ENCODE assay signal across 1 cellular context in genomic region chr5:36305571-36306326, GRCh38.
TF ChIP-seq lines count a peak whose summit lies in the region.

No MANE protein-coding gene starts in this region.

TF ChIP-seq in H1, 55 proteins besides CTCF, POLR2A, EP300 and RAD21:
- TF ChIP-seq KDM5A (IDR thresholded peaks at IDR 0.05; ENCODE audit: low read length) (no peak), TAF1 (IDR thresholded peaks at IDR 0.05; ENCODE audit: low read depth, low read length) (no peak), FOSL1 (IDR thresholded peaks at IDR 0.05; ENCODE audit: insufficient read depth, low read depth, low read length) (no peak), CREB1 (IDR thresholded peaks at IDR 0.05) (no peak), POU5F1 (IDR thresholded peaks at IDR 0.05; ENCODE audit: low read depth, low read length) (no peak), KDM1A (IDR thresholded peaks at IDR 0.05; ENCODE audit: borderline replicate concordance, low read length) (no peak), SAP30 (IDR thresholded peaks at IDR 0.05; ENCODE audit: insufficient read depth, insufficient replicate concordance, low read length) (no peak), RNF2 (IDR thresholded peaks at IDR 0.05; ENCODE audit: borderline replicate concordance, low read depth, low read length, missing control alignments, poor library complexity, severe bottlenecking) (no peak), SP1 (IDR thresholded peaks at IDR 0.05; ENCODE audit: low read depth, low read length) (no peak), SP4 (IDR thresholded peaks at IDR 0.05; ENCODE audit: low read length) (no peak), JUN (IDR thresholded peaks at IDR 0.05; ENCODE audit: low read depth, low read length) (no peak), KDM4A (IDR thresholded peaks at IDR 0.05; ENCODE audit: low read depth, low read length, severe bottlenecking) (no peak), NRF1 (IDR thresholded peaks at IDR 0.05; ENCODE audit: low read depth, low read length) (no peak), CEBPB (IDR thresholded peaks at IDR 0.05; ENCODE audit: low read depth, low read length) (no peak)
